8 cellular contexts compared by ENCODE assay signal in genomic region chr10:79445217-79445707, GRCh38. TPM values are rescaled to one million over a fixed set of nuclear protein-coding genes. Genes with fewer than 3 reads are reported as not detected.
A peak's percentile ranks its signal among the peaks of the same experiment; 100 is the strongest.
DNase-seq lines count a peak whose midpoint lies in the region; ATAC-seq and TF ChIP-seq lines count a peak whose summit lies in the region.

Gene ZCCHC24, minus strand, starts transcription at chr10:79445624. Its CDS starts 184 bp downstream, at chr10:79445440.

- peak; percentile 50 for TF ChIP-seq POLR2A in GM10847 (IDR thresholded peaks at IDR 0.05; ENCODE audit: extremely low read depth, insufficient read length)

- peak within 1 kb of the TSS; percentile 17 for H2AK5ac ChIP-seq in neuronal stem cell (ENCODE audit: low read depth, low read length)

- peak within 1 kb of the TSS; percentile 97 for H3K18ac ChIP-seq in neuronal stem cell (ENCODE audit: low read length)

- peak within 1 kb of the TSS; percentile 82 for H3K23ac ChIP-seq in neuronal stem cell (ENCODE audit: low read depth, low read length, poor library complexity)

- H3K9me3 ChIP-seq in neuronal stem cell (replicated peaks in 1 of 2; ENCODE audit: control insufficient read depth in 2 of 2, insufficient read depth in 1 of 2, low read depth in 1 of 2, low read length in 2 of 2) = no peaks in the 10 kb centered on the region

- H2BK5ac ChIP-seq in neuronal stem cell (ENCODE audit: low read length) = peak within 1 kb of the TSS; percentile 50

- no CpG with 5 or more reads among the region's 62 CpGs for WGBS in neuronal stem cell (ENCODE audit: extremely low coverage in 2 of 2, insufficient read length in 2 of 2, insufficient replicate concordance in 1 of 2), 2 donors

- H2BK12ac ChIP-seq in neuronal stem cell (ENCODE audit: low read length) = no peak within 1 kb of the TSS

- peak within 1 kb of the TSS; percentile 71 for H2BK15ac ChIP-seq in neuronal stem cell (ENCODE audit: low read length)

- H3K9ac ChIP-seq in neuronal stem cell (ENCODE audit: low read depth, low read length, poor library complexity) = peak within 1 kb of the TSS; percentile 93

- H3K4me3 ChIP-seq in neuronal stem cell (ENCODE audit: low read length in 2 of 2) = peak within 1 kb of the TSS; percentile 66 to 91

- ATAC-seq in HG03520 (IDR thresholded peaks at IDR 0.05; ENCODE audit: unreplicated experiment) = peak; percentile 21
- ATAC-seq in foreskin keratinocyte = peak; percentile 39

- H3K4me1 ChIP-seq in foreskin keratinocyte = no peaks in the 10 kb centered on the region
- peaks cover 16 to 23% of the 10 kb centered on the region in 2 donors for H3K4me1 ChIP-seq in neuronal stem cell (ENCODE audit: control insufficient read depth in 2 of 2, insufficient read depth in 1 of 2, low read depth in 1 of 2, low read length in 2 of 2)

- H4K8ac ChIP-seq in neuronal stem cell (ENCODE audit: low read depth, low read length) = no peak within 1 kb of the TSS

- H3K36me3 ChIP-seq in neuronal stem cell (replicated peaks in 1 of 2; ENCODE audit: control insufficient read depth in 2 of 2, insufficient read depth in 2 of 2, low read length in 2 of 2) = no peaks in the 10 kb centered on the region

- H3K4ac ChIP-seq in neuronal stem cell (ENCODE audit: low read length) = no peak within 1 kb of the TSS

- H3K14ac ChIP-seq in neuronal stem cell (ENCODE audit: low read length) = peak within 1 kb of the TSS; percentile 86

- H3K4me2 ChIP-seq in neuronal stem cell (ENCODE audit: insufficient read depth, low read length, poor library complexity, severe bottlenecking) = peak within 1 kb of the TSS; percentile 99

- peaks cover 21% of the 10 kb centered on the region for H3K27me3 ChIP-seq in foreskin keratinocyte
- H3K27me3 ChIP-seq in neuronal stem cell (ENCODE audit: control insufficient read depth in 3 of 3, insufficient read depth in 3 of 3, low read depth in 1 of 3, low read length in 3 of 3) = peaks cover 0 to 36% (median 10%) of the 10 kb centered on the region in 3 experiments

- H2AFZ ChIP-seq in neuronal stem cell (ENCODE audit: low read length) = peak within 1 kb of the TSS; percentile 86

- TF ChIP-seq CTCF in GM20000 (IDR thresholded peaks at IDR 0.05; ENCODE audit: extremely low read depth, missing control alignments) (no peak), foreskin keratinocyte (conservative IDR thresholded peaks at IDR 0.05) (no peak)

- H3K27ac ChIP-seq in foreskin keratinocyte (no peak within 1 kb of the TSS), neuronal stem cell (replicated peaks; ENCODE audit: low read length) (peak within 1 kb of the TSS; percentile 74)

- H3K79me1 ChIP-seq in neuronal stem cell (ENCODE audit: low read depth, low read length) = no peaks in the 10 kb centered on the region

- peak within 1 kb of the TSS; percentile 40 for H2BK120ac ChIP-seq in neuronal stem cell (ENCODE audit: low read depth, low read length)

- DNase-seq in GM20000 (ENCODE audit: low spot score) (peak; percentile 81), foreskin keratinocyte (no peak), neuronal stem cell (ENCODE audit: low spot score) (no peak), cerebellar nuclear complex (lab: John Stamatoyannopoulos, UW) (no peak), MV-4-11 (lab: John Stamatoyannopoulos, UW) (no peak)
- peak; percentile 48 for DNase-seq in activated CD4-positive, alpha-beta T cell treated with anti-CD3 and anti-CD28 coated beads, Interleukin-2, amount 50 U/mL, for 1 hour

- H4K91ac ChIP-seq in neuronal stem cell (ENCODE audit: low read depth, low read length, poor library complexity) = no peak within 1 kb of the TSS

RNA-seq across cellular contexts. Expression of gene ZCCHC24, which starts in this region (rescaled TPM):
- total RNA-seq in foreskin keratinocyte = 0.67 and 1.2 TPM in 2 replicates
- 0.33 and 0.49 TPM in 2 replicates for polyA plus RNA-seq in foreskin keratinocyte
- 10.6 TPM for polyA plus RNA-seq in neuronal stem cell (2013, experiment 1 of 2)
- polyA plus RNA-seq in neuronal stem cell (2013, experiment 2 of 2) = 10.3 TPM

Comparison
In these comparisons a context has a peak if more than half of its experiments do, and no peak if none do; other contexts are left out.
1. DNase-seq: peak in GM20000 (single experiment) and activated CD4-positive, alpha-beta T cell treated with anti-CD3 and anti-CD28 coated beads, Interleukin-2, amount 50 U/mL, for 1 hour (single experiment); none in foreskin keratinocyte (0 of 2), neuronal stem cell (single experiment), cerebellar nuclear complex (0 of 2) and MV-4-11 (single experiment).